ENCODE assay signal across 21 cellular contexts in genomic region chr19:16564842-16565241, GRCh38. TPM values are rescaled to one million over a fixed set of nuclear protein-coding genes. Genes with fewer than 3 reads are reported as not detected.
DNase-seq lines count a peak whose midpoint lies in the region; ATAC-seq and TF ChIP-seq lines count a peak whose summit lies in the region.
"Had no signal": no experiment of that assay in that cellular context is flagged by ENCODE, and none has a peak within 500 bp of the region (broad histone marks: within the 10 kb centered on the region; RNA-seq: fewer than 3 reads in every experiment).

No MANE protein-coding gene starts in this region.

- intact Hi-C loops in CD8-positive, alpha-beta T cell (cut with DNase I, micrococcal nuclease), result no loop called here
- intact Hi-C loops in activated CD8-positive, alpha-beta T cell treated with anti-CD3 and anti-CD28 coated beads for 36 hours (cut with micrococcal nuclease), result no loop called here
- intact Hi-C loops in mucosa of descending colon (cut with DNase I, micrococcal nuclease) (no loop called here), tibial artery (cut with DNase I; ENCODE audit: low total_unique reads) (no loop called here)

- no peak overlapping the region for H3K4me3 Mint-ChIP-seq in CD8-positive, alpha-beta T cell
- H3K4me3 Mint-ChIP-seq in activated CD8-positive, alpha-beta T cell treated with anti-CD3 and anti-CD28 coated beads for 36 hours, result no peak overlapping the region
- H3K4me3 Mint-ChIP-seq: activated CD4-positive, alpha-beta T cell treated with anti-CD3 and anti-CD28 coated beads, Interleukin-2, amount 10 ng/mL, durations not matched to agents 24 days and 14 days; HFFc6 had no signal

- no peaks in the 10 kb centered on the region for H3K27me3 ChIP-seq in CD8-positive, alpha-beta T cell (ENCODE audit: insufficient read depth, low read length)
- H3K27me3 ChIP-seq in tibial artery, result no peaks in the 10 kb centered on the region
- H3K27me3 ChIP-seq: colonic mucosa, uterus had no signal

- H3K27me3 Mint-ChIP-seq in CD8-positive, alpha-beta T cell (ENCODE audit: low read depth), result no peaks in the 10 kb centered on the region
- H3K27me3 Mint-ChIP-seq in activated CD8-positive, alpha-beta T cell treated with anti-CD3 and anti-CD28 coated beads for 36 hours, result no peaks in the 10 kb centered on the region
- H3K27me3 Mint-ChIP-seq: activated CD4-positive, alpha-beta T cell treated with anti-CD3 and anti-CD28 coated beads, Interleukin-2, amount 10 ng/mL, durations not matched to agents 24 days and 14 days had no signal

- CTCF ChIA-PET in CD8-positive, alpha-beta T cell (lab: Charles Lee), result no interaction called here
- CTCF ChIA-PET in activated CD8-positive, alpha-beta T cell treated with anti-CD3 and anti-CD28 coated beads for 36 hours (lab: Charles Lee), result interaction anchor here (0.7 kb wide), 1 partner anchor 29 kb away, joined by 3 read pairs; no protein-coding TSS in a partner anchor

- DNase-seq in DMS53 (lab: John Stamatoyannopoulos, UW), result peak; percentile 8
- DNase-seq in DMS53 treated with DMSO at 0.1 percent for 48 hours (lab: John Stamatoyannopoulos, UW; ENCODE audit: unreplicated experiment), result no peak
- DNase-seq in CD8-positive, alpha-beta T cell, result no peak
- DNase-seq in activated CD8-positive, alpha-beta T cell treated with anti-CD3 and anti-CD28 coated beads for 36 hours, result no peak
- no peak for DNase-seq in mucosa of descending colon
- DNase-seq in tibial artery, result no peak
- no peak for DNase-seq in NCI-H82 treated with DMSO at 0.1 percent for 48 hours (lab: John Stamatoyannopoulos, UW; ENCODE audit: unreplicated experiment)
- DNase-seq: 8988T; activated CD4-positive, alpha-beta T cell treated with anti-CD3 and anti-CD28 coated beads, Interleukin-2, amount 10 ng/mL, durations not matched to agents 24 days and 14 days; colonic mucosa; HFFc6; NCI-H1417; NCI-H2107; NCI-H510A treated with DMSO at 0.1 percent for 48 hours; nucleus accumbens; retina; stimulated activated CD4-positive, alpha-beta T cell treated with anti-CD3 and anti-CD28 coated beads, Interleukin-4, amount 100 ng/mL, for 1 hour; uterus had no signal

- peak overlapping the region; percentile 66 for H3K27ac Mint-ChIP-seq in CD8-positive, alpha-beta T cell
- peak overlapping the region; percentile 74 for H3K27ac Mint-ChIP-seq in activated CD8-positive, alpha-beta T cell treated with anti-CD3 and anti-CD28 coated beads for 36 hours
- H3K27ac Mint-ChIP-seq: activated CD4-positive, alpha-beta T cell treated with anti-CD3 and anti-CD28 coated beads, Interleukin-2, amount 10 ng/mL, durations not matched to agents 24 days and 14 days; HFFc6 had no signal

- H3K4me3 ChIP-seq in CD8-positive, alpha-beta T cell (ENCODE audit: low read depth, low read length), result no peak overlapping the region
- H3K4me3 ChIP-seq in mucosa of descending colon (no peak overlapping the region), tibial artery (no peak overlapping the region)
- H3K4me3 ChIP-seq: colonic mucosa, uterus had no signal

- H3K4me1 ChIP-seq in CD8-positive, alpha-beta T cell (ENCODE audit: insufficient read depth, low read length), result peaks cover 17% of the 10 kb centered on the region
- H3K4me1 ChIP-seq in mucosa of descending colon (ENCODE audit: low read depth) (no peaks in the 10 kb centered on the region), tibial artery (peaks cover 0 to 6% (median 2%) of the 10 kb centered on the region in 4 donors)
- H3K4me1 ChIP-seq: colonic mucosa, uterus had no signal

- H3K36me3 ChIP-seq in CD8-positive, alpha-beta T cell (ENCODE audit: insufficient read depth, low read length), result peaks cover 17% of the 10 kb centered on the region
- H3K36me3 ChIP-seq in mucosa of descending colon (ENCODE audit: low read depth) (no peaks in the 10 kb centered on the region), tibial artery (peaks cover 33 to 82% (median 75%) of the 10 kb centered on the region in 3 donors)
- H3K36me3 ChIP-seq: uterus had no signal

- TF ChIP-seq CTCF in CD8-positive, alpha-beta T cell (IDR thresholded peaks at IDR 0.05), result no peak
- TF ChIP-seq CTCF in activated CD8-positive, alpha-beta T cell treated with anti-CD3 and anti-CD28 coated beads for 36 hours (IDR thresholded peaks at IDR 0.05), result no peak
- TF ChIP-seq CTCF in mucosa of descending colon (IDR thresholded peaks at IDR 0.05) (no peak), tibial artery (IDR thresholded peaks at IDR 0.05) (no peak)

- H3K27ac ChIP-seq in CD8-positive, alpha-beta T cell (ENCODE audit: low read depth, low read length), result no peak overlapping the region
- no peak overlapping the region for H3K27ac ChIP-seq in tibial artery
- H3K27ac ChIP-seq: colonic mucosa, RWPE1, uterus had no signal

- H3K4me1 Mint-ChIP-seq in CD8-positive, alpha-beta T cell (ENCODE audit: low read depth), result peaks cover 23% of the 10 kb centered on the region
- H3K4me1 Mint-ChIP-seq in activated CD8-positive, alpha-beta T cell treated with anti-CD3 and anti-CD28 coated beads for 36 hours (ENCODE audit: low read depth), result peaks cover 21% of the 10 kb centered on the region

- POLR2A ChIA-PET in CD8-positive, alpha-beta T cell (lab: Charles Lee), result interaction anchor here (0.5 to 2.4 kb wide), 3 partner anchors 20 to 1178 kb away, joined by 3 to 10 read pairs (median 3); partner anchors contain the start of gene CHERP
- POLR2A ChIA-PET in activated CD8-positive, alpha-beta T cell treated with anti-CD3 and anti-CD28 coated beads for 36 hours (lab: Charles Lee), result interaction anchor here (1.4 to 2.3 kb wide), 3 partner anchors 8 to 63 kb away, joined by 3 to 8 read pairs (median 5); partner anchors contain the start of gene MED26

- peaks cover 63% of the 10 kb centered on the region for H3K36me3 Mint-ChIP-seq in CD8-positive, alpha-beta T cell
- peaks cover 70% of the 10 kb centered on the region for H3K36me3 Mint-ChIP-seq in activated CD8-positive, alpha-beta T cell treated with anti-CD3 and anti-CD28 coated beads for 36 hours (ENCODE audit: low read depth)

- H3K9me3 Mint-ChIP-seq in CD8-positive, alpha-beta T cell, result no peaks in the 10 kb centered on the region
- H3K9me3 Mint-ChIP-seq in activated CD8-positive, alpha-beta T cell treated with anti-CD3 and anti-CD28 coated beads for 36 hours, result peaks cover 2% of the 10 kb centered on the region
- H3K9me3 Mint-ChIP-seq: activated CD4-positive, alpha-beta T cell treated with anti-CD3 and anti-CD28 coated beads, Interleukin-2, amount 10 ng/mL, durations not matched to agents 24 days and 14 days; HFFc6 had no signal

- no peaks in the 10 kb centered on the region for H3K9me3 ChIP-seq in CD8-positive, alpha-beta T cell (ENCODE audit: low read length)
- H3K9me3 ChIP-seq in mucosa of descending colon (no peaks in the 10 kb centered on the region), tibial artery (no peaks in the 10 kb centered on the region)
- H3K9me3 ChIP-seq: colonic mucosa, uterus had no signal

- no peak for ATAC-seq in CD8-positive, alpha-beta T cell
- no peak for ATAC-seq in activated CD8-positive, alpha-beta T cell treated with anti-CD3 and anti-CD28 coated beads for 36 hours
- ATAC-seq in mucosa of descending colon (peak; percentile 53), GM21576 (IDR thresholded peaks at IDR 0.05; ENCODE audit: unreplicated experiment) (no peak)
- ATAC-seq: HepG2 had no signal

RNA-seq across cellular contexts. Expression of gene SLC35E1, which starts 7.4 kb away (rescaled TPM):
- total RNA-seq in CD8-positive, alpha-beta T cell, result 10 to 100 TPM; 92.3 to 95.4 TPM
- 10 to 100 TPM; 60.1 to 62.4 TPM for total RNA-seq in activated CD8-positive, alpha-beta T cell treated with anti-CD3 and anti-CD28 coated beads for 36 hours
- total RNA-seq in mucosa of descending colon, result 10 to 100 TPM; 34.6 to 45.8 (median 44.0) TPM

RNA-seq across cellular contexts. Expression of gene CHERP, which starts 22.6 kb away (rescaled TPM):
- 10 to 100 TPM; 68.7 to 68.9 TPM for total RNA-seq in CD8-positive, alpha-beta T cell
- total RNA-seq in activated CD8-positive, alpha-beta T cell treated with anti-CD3 and anti-CD28 coated beads for 36 hours, result 10 to 100 TPM; 57.5 to 59.6 TPM
- 10 to 100 TPM; 36.3 to 43.0 (median 38.8) TPM for total RNA-seq in mucosa of descending colon
